8 cellular contexts compared by ENCODE assay signal in genomic region chrX:154412468-154412867, GRCh38. TPM values are rescaled to one million over a fixed set of nuclear protein-coding genes. Genes with fewer than 3 reads are reported as not detected.
DNase-seq lines count a peak whose midpoint lies in the region; ATAC-seq, FAIRE-seq and TF ChIP-seq lines count a peak whose summit lies in the region.

No MANE protein-coding gene starts in this region.

- H3K4me3 ChIP-seq in ACC112 (ENCODE audit: low read depth, low read length) = peak overlapping the region; percentile 89
- peak overlapping the region; percentile 94 for H3K4me3 ChIP-seq in IMR-90 (ENCODE audit: insufficient read depth, low read depth, low read length)
- H3K4me3 ChIP-seq in astrocyte (ENCODE audit: insufficient read depth, low read depth, low read length) = peak overlapping the region; percentile 60
- peak overlapping the region in 2 of 3 donors; percentile 77 to 85 for H3K4me3 ChIP-seq in liver (ENCODE audit: low read depth in 1 of 3, low read length in 3 of 3)

- H4K8ac ChIP-seq in IMR-90 (ENCODE audit: low read depth in 2 of 2, low read length in 2 of 2) = peak overlapping the region; percentile 69

- H2BK15ac ChIP-seq in IMR-90 (ENCODE audit: low read depth, low read length) = no peak overlapping the region

- FAIRE-seq in astrocyte (lab: Jason Lieb, UNC) = no peak

- no peak for TF ChIP-seq RAD21 in IMR-90 (IDR thresholded peaks at IDR 0.05; ENCODE audit: low read length)
- no peak for TF ChIP-seq RAD21 in liver (IDR thresholded peaks at IDR 0.05)

- H3K36me3 Mint-ChIP-seq in astrocyte (ENCODE audit: low read depth, unreplicated experiment) (no peaks in the 10 kb centered on the region), type B pancreatic cell (peaks cover 3% of the 10 kb centered on the region)

- H3K9me1 ChIP-seq in IMR-90 (ENCODE audit: insufficient read depth, low read length) = peaks cover 3% of the 10 kb centered on the region; the same call in 1 of the 2 replicates

- no peak overlapping the region; the same call in 1 of the 2 replicates for H4K5ac ChIP-seq in IMR-90 (ENCODE audit: low read depth, low read length)

- peak overlapping the region; percentile 59; the same call in 1 of the 2 replicates for H3K14ac ChIP-seq in IMR-90 (replicated peaks; ENCODE audit: low read depth, low read length)

- H3K9ac ChIP-seq in IMR-90 (ENCODE audit: low read depth, low read length) (peak overlapping the region; percentile 71), astrocyte (ENCODE audit: low read length) (peak overlapping the region; percentile 77), liver (ENCODE audit: low read depth in 1 of 2, low read length in 2 of 2) (no peak overlapping the region)

- BruUV-seq in IMR-90 (replicated peaks; lab: Mats Ljungman, UMichigan) = no TSS peak

- CTCF ChIA-PET in IMR-90 (lab: Yijun Ruan, JAX) = no interaction called here

- H3K79me2 ChIP-seq in ACC112 (ENCODE audit: control insufficient read depth, insufficient read depth, low read length, unreplicated experiment) = peaks cover 12% of the 10 kb centered on the region
- peaks cover 15% of the 10 kb centered on the region for H3K79me2 ChIP-seq in astrocyte (ENCODE audit: insufficient read depth, low read length)

- peaks cover 6 to 26% of the 10 kb centered on the region in 2 experiments; a peak in 3 of 4 replicates for H3K79me1 ChIP-seq in IMR-90 (ENCODE audit: low read depth in 1 of 2, low read length in 2 of 2)

- H3K56ac ChIP-seq in IMR-90 (ENCODE audit: extremely low read depth, insufficient read depth, low read length) = no peak overlapping the region

- peak overlapping the region; percentile 57; the same call in 1 of the 2 replicates for H2AK5ac ChIP-seq in IMR-90 (ENCODE audit: low read depth, low read length)

- H3K9me3 ChIP-seq in IMR-90 (ENCODE audit: control insufficient read depth, insufficient read depth, low read length) = no peaks in the 10 kb centered on the region
- no peaks in the 10 kb centered on the region for H3K9me3 ChIP-seq in astrocyte (ENCODE audit: insufficient read depth, low read depth, low read length)
- H3K9me3 ChIP-seq in liver (ENCODE audit: control insufficient read depth in 4 of 4, low read length in 3 of 4) = no peaks in the 10 kb centered on the region

- no peak overlapping the region for H3K18ac ChIP-seq in IMR-90 (ENCODE audit: low read depth, low read length)

- WGBS in IMR-90 (ENCODE audit: extremely low coverage in 2 of 2, insufficient read length in 1 of 2), 2 experiments = 63% methylated on average over 3 of the region's 4 CpGs; no CpG with 5 or more reads in 1 of the 2 experiments
- 61% methylated on average over 4 of the region's 4 CpGs for WGBS in liver

- peak overlapping the region; percentile 75 for H2AK9ac ChIP-seq in IMR-90 (replicated peaks; ENCODE audit: low read depth, low read length, poor library complexity)

- peak overlapping the region; percentile 34; the same call in 1 of the 2 replicates for H3K23ac ChIP-seq in IMR-90 (ENCODE audit: low read depth, low read length)

- H3K27ac Mint-ChIP-seq in astrocyte (ENCODE audit: unreplicated experiment) (no peak overlapping the region), type B pancreatic cell (peak overlapping the region; percentile 53)

- H4K20me1 ChIP-seq in IMR-90 (ENCODE audit: insufficient read depth, low read length) (no peaks in the 10 kb centered on the region), astrocyte (ENCODE audit: insufficient read depth, low read length) (no peaks in the 10 kb centered on the region)

- H3K9me3 Mint-ChIP-seq in astrocyte (ENCODE audit: unreplicated experiment) (no peaks in the 10 kb centered on the region), type B pancreatic cell (no peaks in the 10 kb centered on the region)

- H4K91ac ChIP-seq in IMR-90 (ENCODE audit: insufficient read depth, low read depth, low read length) = peak overlapping the region; percentile 10; the same call in 1 of the 2 replicates

- H3K4me1 ChIP-seq in ACC112 (ENCODE audit: control insufficient read depth, insufficient read depth, low read length, unreplicated experiment) = peaks cover 11% of the 10 kb centered on the region
- peaks cover 4% of the 10 kb centered on the region for H3K4me1 ChIP-seq in IMR-90 (ENCODE audit: control insufficient read depth, insufficient read depth, low read length)
- peaks cover 17% of the 10 kb centered on the region for H3K4me1 ChIP-seq in astrocyte (ENCODE audit: insufficient read depth, low read length)
- peaks cover 2 to 11% (median 7%) of the 10 kb centered on the region in 4 donors for H3K4me1 ChIP-seq in liver (ENCODE audit: control insufficient read depth in 4 of 4, insufficient read depth in 4 of 4, low read length in 3 of 4)

- dilution Hi-C loops in IMR-90 (cut with HindIII; ENCODE audit: low sequenced_read_pairs, unreplicated experiment) = no loop called here

- H2BK20ac ChIP-seq in IMR-90 (ENCODE audit: low read depth, low read length) = no peak overlapping the region

- TF ChIP-seq POLR2A in IMR-90 (IDR thresholded peaks at IDR 0.05; ENCODE audit: low read depth, low read length) = no peak

- peak overlapping the region; percentile 57 for H3K4me2 ChIP-seq in IMR-90 (ENCODE audit: low read depth, low read length)
- H3K4me2 ChIP-seq in astrocyte (ENCODE audit: low read length) = peak overlapping the region; percentile 84

- H2BK5ac ChIP-seq in IMR-90 (ENCODE audit: low read depth, low read length, poor library complexity, severe bottlenecking) = no peak overlapping the region

- TF ChIP-seq CTCF in IMR-90 (conservative IDR thresholded peaks at IDR 0.05; ENCODE audit: low read depth, low read length) (no peak), astrocyte (IDR thresholded peaks at IDR 0.05; ENCODE audit: insufficient read depth, low read depth, low read length) (no peak), liver (IDR thresholded peaks at IDR 0.05; ENCODE audit: low read depth, low read length, missing input control) (no peak), type B pancreatic cell (conservative IDR thresholded peaks at IDR 0.05) (no peak)

- H3K27ac ChIP-seq in ACC112 (ENCODE audit: low read depth, low read length) = peak overlapping the region; percentile 26; the same call in 1 of the 2 replicates
- H3K27ac ChIP-seq in IMR-90 (ENCODE audit: insufficient read depth, low read length) = no peak overlapping the region; the same call in 1 of the 2 replicates
- H3K27ac ChIP-seq in astrocyte (ENCODE audit: low read depth, low read length) = no peak overlapping the region
- peak overlapping the region; percentile 90 to 96 for H3K27ac ChIP-seq in liver (ENCODE audit: low read depth in 1 of 2, low read length in 2 of 2)

- H2AFZ ChIP-seq in ACC112 (ENCODE audit: low read length, unreplicated experiment) = no peak overlapping the region
- peak overlapping the region; percentile 95 for H2AFZ ChIP-seq in IMR-90 (replicated peaks; ENCODE audit: low read length, poor library complexity)
- no peak overlapping the region for H2AFZ ChIP-seq in astrocyte (ENCODE audit: low read depth, low read length)

- peak overlapping the region; percentile 57 for H3K4ac ChIP-seq in IMR-90 (ENCODE audit: low read depth, low read length)

- intact Hi-C loops in IMR-90 (cut with micrococcal nuclease) = loop anchor here (5.0 kb wide), 1 partner anchor 120 kb away; no protein-coding TSS in a partner anchor

- in situ Hi-C loops in IMR-90 (cut with MboI; ENCODE audit: low sequenced_read_pairs) = no loop called here

- POLR2A ChIA-PET in IMR-90 (lab: Charles Lee; ENCODE audit: unreplicated experiment) = no interaction called here

- H3K4me3 Mint-ChIP-seq in astrocyte (ENCODE audit: unreplicated experiment) = peak overlapping the region; percentile 72
- H3K4me3 Mint-ChIP-seq in type B pancreatic cell = peak overlapping the region; percentile 83

- DNase-seq in IMR-90 (no peak), astrocyte (ENCODE audit: low read depth) (no peak), type B pancreatic cell (ENCODE audit: extremely low spot score, unreplicated experiment) (no peak), Ammon's horn (ENCODE audit: low spot score) (no peak)

- no peak for ATAC-seq in IMR-90 (ENCODE audit: low read depth)
- no peak for ATAC-seq in HG02981 (IDR thresholded peaks at IDR 0.05; ENCODE audit: unreplicated experiment)
- ATAC-seq in HG03196 (IDR thresholded peaks at IDR 0.05; ENCODE audit: unreplicated experiment) = no peak

- H3K4me1 Mint-ChIP-seq in astrocyte (ENCODE audit: low read depth, unreplicated experiment) (peaks cover 2% of the 10 kb centered on the region), type B pancreatic cell (ENCODE audit: unreplicated experiment) (no peaks in the 10 kb centered on the region)

- H3K27me3 ChIP-seq in ACC112 (ENCODE audit: insufficient read depth, low read length) (no peaks in the 10 kb centered on the region), IMR-90 (ENCODE audit: control insufficient read depth, insufficient read depth, low read length) (no peaks in the 10 kb centered on the region), astrocyte (ENCODE audit: insufficient read depth, low read length) (no peaks in the 10 kb centered on the region), liver (ENCODE audit: control insufficient read depth in 4 of 4, insufficient read depth in 4 of 4, low read length in 3 of 4) (no peaks in the 10 kb centered on the region)

- no peaks in the 10 kb centered on the region for H3K36me3 ChIP-seq in ACC112 (ENCODE audit: insufficient read depth, low read length)
- peaks cover 5% of the 10 kb centered on the region for H3K36me3 ChIP-seq in IMR-90 (ENCODE audit: control insufficient read depth, insufficient read depth, low read length)
- no peaks in the 10 kb centered on the region for H3K36me3 ChIP-seq in astrocyte (ENCODE audit: insufficient read depth, low read length)
- H3K36me3 ChIP-seq in liver (ENCODE audit: control insufficient read depth in 4 of 4, insufficient read depth in 3 of 4, low read depth in 1 of 4, low read length in 3 of 4) = peaks cover 0 to 2% (median 0%) of the 10 kb centered on the region in 4 donors

- H2BK120ac ChIP-seq in IMR-90 (ENCODE audit: low read depth, low read length) = no peak overlapping the region

- no peaks in the 10 kb centered on the region for H3K27me3 Mint-ChIP-seq in astrocyte (ENCODE audit: low read depth, unreplicated experiment)
- H3K27me3 Mint-ChIP-seq in type B pancreatic cell = no peaks in the 10 kb centered on the region

RNA-seq across cellular contexts. Expression of gene TAFAZZIN, which starts 1.1 kb away (rescaled TPM):
- total RNA-seq in IMR-90 (2012; rRNA removed) (4.4 and 4.8 TPM in 2 replicates), astrocyte (16.6 and 20.7 TPM in 2 replicates), liver (10 to 100 TPM in 1 of 2 donors, 1 to 10 TPM in 1; 7.8 to 15.6 TPM), type B pancreatic cell (ENCODE audit: low replicate concordance) (30.5 and 46.1 TPM in 2 replicates)
- polyA plus RNA-seq in IMR-90 (2012; rRNA removed) (24.4 and 26.6 TPM in 2 replicates), liver (10 to 100 TPM; 10.6 to 16.3 TPM)
- 11.7 and 12.2 TPM in 2 replicates for polyA plus RNA-seq in IMR-90 (2012; cell fraction: cytosol; rRNA removed)
- polyA plus RNA-seq in IMR-90 (2012; cell fraction: nucleus; rRNA removed; ENCODE audit: low replicate concordance) = 146 and 212 TPM in 2 replicates

RNA-seq across cellular contexts. Expression of gene DNASE1L1, which starts 3.4 kb away (rescaled TPM):
- total RNA-seq in IMR-90 (2012; rRNA removed) (42.5 and 51.4 TPM in 2 replicates), astrocyte (35.1 and 39.1 TPM in 2 replicates), liver (10 to 100 TPM; 14.6 to 22.1 TPM), type B pancreatic cell (ENCODE audit: low replicate concordance) (13.3 and 14.4 TPM in 2 replicates)
- polyA plus RNA-seq in IMR-90 (2012; rRNA removed) (54.7 and 55.5 TPM in 2 replicates), liver (10 to 100 TPM in 1 of 2 donors, 1 to 10 TPM in 1; 9.3 to 18.7 TPM)
- polyA plus RNA-seq in IMR-90 (2012; cell fraction: cytosol; rRNA removed) = 29.9 and 61.9 TPM in 2 replicates
- 29.2 and 61.8 TPM in 2 replicates for polyA plus RNA-seq in IMR-90 (2012; cell fraction: nucleus; rRNA removed; ENCODE audit: low replicate concordance)

RNA-seq across cellular contexts. Expression of gene RPL10, which starts 14.3 kb away (rescaled TPM):
- total RNA-seq in IMR-90 (2012; rRNA removed) (1,582 and 1,900 TPM in 2 replicates), astrocyte (1,848 and 1,967 TPM in 2 replicates), liver (1,000 to 10,000 TPM; 1,323 to 1,523 TPM), type B pancreatic cell (ENCODE audit: low replicate concordance) (2,880 and 3,042 TPM in 2 replicates)
- polyA plus RNA-seq in IMR-90 (2012; rRNA removed) (4,696 and 7,467 TPM in 2 replicates), liver (1,000 to 10,000 TPM in 1 of 2 donors, 100 to 1,000 TPM in 1; 446 to 1,644 TPM)
- 1,699 and 6,181 TPM in 2 replicates for polyA plus RNA-seq in IMR-90 (2012; cell fraction: cytosol; rRNA removed)
- polyA plus RNA-seq in IMR-90 (2012; cell fraction: nucleus; rRNA removed; ENCODE audit: low replicate concordance) = 2,396 and 4,012 TPM in 2 replicates

RNA-seq across cellular contexts. Expression of gene ATP6AP1, which starts 16.0 kb away (rescaled TPM):
- total RNA-seq in IMR-90 (2012; rRNA removed) (13.8 and 13.9 TPM in 2 replicates), astrocyte (153 and 175 TPM in 2 replicates), liver (10 to 100 TPM; 35.2 to 38.5 TPM), type B pancreatic cell (ENCODE audit: low replicate concordance) (105 and 159 TPM in 2 replicates)
- polyA plus RNA-seq in IMR-90 (2012; rRNA removed) (96.7 and 98.4 TPM in 2 replicates), liver (10 to 100 TPM; 43.1 to 43.3 TPM)
- polyA plus RNA-seq in IMR-90 (2012; cell fraction: cytosol; rRNA removed) = 122 and 145 TPM in 2 replicates
- 57.9 and 117 TPM in 2 replicates for polyA plus RNA-seq in IMR-90 (2012; cell fraction: nucleus; rRNA removed; ENCODE audit: low replicate concordance)

RNA-seq across cellular contexts. Expression of gene GDI1, which starts 24.5 kb away (rescaled TPM):
- 113 and 117 TPM in 2 replicates for total RNA-seq in IMR-90 (2012; rRNA removed)
- 291 and 331 TPM in 2 replicates for polyA plus RNA-seq in IMR-90 (2012; rRNA removed)
- 224 and 267 TPM in 2 replicates for polyA plus RNA-seq in IMR-90 (2012; cell fraction: cytosol; rRNA removed)
- 1,267 and 1,634 TPM in 2 replicates for polyA plus RNA-seq in IMR-90 (2012; cell fraction: nucleus; rRNA removed; ENCODE audit: low replicate concordance)
- total RNA-seq in astrocyte = 137 and 143 TPM in 2 replicates
- 10 to 100 TPM; 13.3 to 27.7 TPM for total RNA-seq in liver
- 10 to 100 TPM; 12.8 to 35.6 TPM for polyA plus RNA-seq in liver
- total RNA-seq in type B pancreatic cell (ENCODE audit: low replicate concordance) = 105 and 159 TPM in 2 replicates

Comparison
In these comparisons a context has a peak if more than half of its experiments do, and no peak if none do; other contexts are left out.
1. H3K27ac ChIP-seq: peak in ACC112 (single experiment) and liver (2 of 2); none in IMR-90 (single experiment) and astrocyte (single experiment).
2. H3K9ac ChIP-seq: peak in IMR-90 (single experiment) and astrocyte (single experiment); none in liver (0 of 2).
3. Peak in every context shown above with its lines, with median percentiles within 50 percentile points of each other: H3K4me3 ChIP-seq.